Comparison of ENCODE assay signal across 24 cellular contexts in the genomic region with DNA sequence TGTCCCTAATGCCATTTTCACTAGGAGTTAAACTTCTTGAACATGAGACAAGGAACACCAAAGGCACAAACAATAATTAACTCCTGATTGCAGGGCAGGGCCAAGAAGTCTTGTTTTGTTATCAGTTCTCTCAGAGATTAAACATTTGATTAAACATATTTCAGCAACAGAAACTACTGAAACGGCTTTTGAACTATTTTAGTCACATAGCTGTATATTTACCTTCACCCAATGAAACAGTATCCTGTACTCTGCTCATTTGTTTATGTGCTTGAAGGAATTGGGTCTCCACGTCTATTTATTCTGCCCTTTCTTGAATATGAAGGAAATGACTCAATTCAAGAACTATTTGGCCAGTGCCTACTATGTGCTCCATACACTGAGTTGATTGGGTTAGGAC. TPM values are rescaled to one million over a fixed set of nuclear protein-coding genes. Genes with fewer than 3 reads are reported as not detected.
DNase-seq lines count a peak whose midpoint lies in the region; ATAC-seq and TF ChIP-seq lines count a peak whose summit lies in the region.
"Had no signal": no experiment of that assay in that cellular context is flagged by ENCODE, and none has a peak within 500 bp of the region (broad histone marks: within the 10 kb centered on the region; RNA-seq: fewer than 3 reads in every experiment).

No MANE protein-coding gene starts in this region.

- H3K27me3 ChIP-seq in body of pancreas (no peaks in the 10 kb centered on the region), left lung (no peaks in the 10 kb centered on the region), upper lobe of right lung (no peaks in the 10 kb centered on the region)

- H3K9me3 ChIP-seq in body of pancreas (no peaks in the 10 kb centered on the region), left lung (no peaks in the 10 kb centered on the region), upper lobe of right lung (no peaks in the 10 kb centered on the region)

- no peak for TF ChIP-seq POLR2A in body of pancreas (IDR thresholded peaks at IDR 0.05)

- H3K36me3 ChIP-seq in body of pancreas (replicated peaks in 1 of 2; ENCODE audit: insufficient read depth in 1 of 2, low read depth in 2 of 2) (no peaks in the 10 kb centered on the region), left lung (no peaks in the 10 kb centered on the region), upper lobe of right lung (no peaks in the 10 kb centered on the region)

- DNase-seq in HS-27A (ENCODE audit: low read depth) (peak; percentile 66), body of pancreas (peak in 1 of 4 donors; percentile 3), left lung (no peak), upper lobe of right lung (no peak), NOMO-1 (lab: John Stamatoyannopoulos, UW; ENCODE audit: unreplicated experiment in 2 of 2) (no peak), epidermal melanocyte (ENCODE audit: insufficient read length, low spot score) (no peak), RPMI8226 (no peak)
- DNase-seq: activated CD8-positive, alpha-beta T cell treated with anti-CD3 and anti-CD28 coated beads, Interleukin-2, amount 10 ng/mL, durations not matched to agents 7 days and 5 days; activated naive CD4-positive, alpha-beta T cell; activated T-cell treated with anti-CD3 and anti-CD28 coated beads, Interleukin-2, amount 50 U/mL, for 24 hours; effector CD4-positive, alpha-beta T cell; MV-4-11; NCI-H2029; NCI-H345; retina; T1000 had no signal

- intact Hi-C loops in body of pancreas (cut with DNase I): no loop called here
- intact Hi-C loops in left lung (cut with DNase I): no loop called here
- intact Hi-C loops in upper lobe of right lung (cut with DNase I): no loop called here

- ATAC-seq in body of pancreas (peak; percentile 56), left lung (peak; percentile 88), upper lobe of right lung (peak; percentile 91)
- ATAC-seq: activated CD8-positive, alpha-beta T cell treated with anti-CD3 and anti-CD28 coated beads, Interleukin-2, amount 10 ng/mL, durations not matched to agents 7 days and 5 days; K562; left lobe of liver; SK-N-SH treated with all-trans-retinoic acid at 6 μM for 48 hours had no signal

- peaks cover 13% of the 10 kb centered on the region for H3K4me1 ChIP-seq in body of pancreas
- peaks cover 0 to 3% of the 10 kb centered on the region in 2 donors for H3K4me1 ChIP-seq in left lung
- peaks cover 8% of the 10 kb centered on the region for H3K4me1 ChIP-seq in upper lobe of right lung

- TF ChIP-seq CTCF in body of pancreas (IDR thresholded peaks at IDR 0.05) (no peak), left lung (IDR thresholded peaks at IDR 0.05) (no peak), upper lobe of right lung (IDR thresholded peaks at IDR 0.05) (no peak)

- no peak overlapping the region for H3K4me3 ChIP-seq in body of pancreas
- H3K4me3 ChIP-seq in left lung: no peak overlapping the region
- no peak overlapping the region for H3K4me3 ChIP-seq in upper lobe of right lung
- H3K4me3 ChIP-seq: K562 had no signal

- no peak overlapping the region for H3K27ac ChIP-seq in body of pancreas
- peak overlapping the region; percentile 63 to 74 for H3K27ac ChIP-seq in left lung
- H3K27ac ChIP-seq in upper lobe of right lung: peak overlapping the region; percentile 80

- 3 to 5% methylated on average over 2 of the region's 2 CpGs for WGBS in body of pancreas, 2 donors

RNA-seq across cellular contexts. Expression of a gene that starts 51.3 kb away (rescaled TPM):
- total RNA-seq in body of pancreas (not detected), left lung (1 to 10 TPM in 1 of 2 donors, not detected in 1; 2.9 TPM), upper lobe of right lung (2.8 TPM)
- total RNA-seq: activated CD8-positive, alpha-beta T cell treated with anti-CD3 and anti-CD28 coated beads, Interleukin-2, amount 10 ng/mL, durations not matched to agents 7 days and 5 days; B cell; fibroblast of lung; glomerular endothelial cell; K562; left lobe of liver; myocyte; ureter had no signal

Comparison
In these comparisons a context has a peak if more than half of its experiments do, and no peak if none do; other contexts are left out.
1. H3K27ac ChIP-seq: peak in left lung (2 of 2) and upper lobe of right lung (single experiment); none in body of pancreas (0 of 4).
2. Peak in every context shown above with its lines, with median percentiles within 50 percentile points of each other: ATAC-seq.